In the genomic region with DNA sequence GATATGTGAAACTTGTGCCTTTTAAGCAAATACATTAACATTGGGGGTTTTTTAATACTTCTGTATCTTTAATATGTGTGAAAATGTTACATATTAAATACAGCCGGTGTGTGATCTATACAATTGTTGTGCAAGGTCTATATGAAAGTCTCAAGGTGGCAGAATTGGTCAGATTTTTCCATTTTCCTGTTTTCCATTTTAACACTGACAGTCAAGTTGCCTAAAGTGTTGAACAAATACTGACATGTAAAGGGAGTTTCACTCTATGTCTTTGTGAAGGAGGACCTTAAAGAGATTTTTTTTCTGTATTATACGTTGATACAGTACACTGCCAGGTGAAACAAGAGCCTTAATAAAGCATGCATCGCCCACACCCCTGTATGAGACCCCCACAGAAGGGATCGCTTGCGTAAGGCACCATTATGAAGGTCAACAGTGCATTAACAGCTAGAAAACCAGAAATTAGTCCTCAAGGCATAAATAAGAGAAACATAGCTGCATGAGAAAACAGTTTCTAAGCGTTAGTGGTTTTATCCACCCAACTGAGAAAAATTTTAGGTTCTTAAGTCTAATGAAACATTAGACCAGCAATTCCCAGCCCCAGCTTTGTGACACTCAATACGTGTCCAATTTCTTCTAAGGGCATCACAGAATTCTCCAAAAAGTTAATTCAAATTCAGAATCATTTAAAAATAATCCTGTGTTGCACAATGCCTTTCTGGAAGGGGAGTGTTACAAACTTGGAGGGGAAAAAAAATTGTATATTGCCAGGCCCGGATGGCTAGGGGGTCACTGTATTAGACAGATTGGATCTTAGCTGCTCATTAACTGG, we compare ENCODE assay signal across 8 cellular contexts. TPM values are rescaled to one million over a fixed set of nuclear protein-coding genes. Genes with fewer than 3 reads are reported as not detected.
DNase-seq lines count a peak whose midpoint lies in the region; FAIRE-seq and TF ChIP-seq lines count a peak whose summit lies in the region.

No MANE protein-coding gene starts in this region.

- H3K9ac ChIP-seq in rectal smooth muscle tissue (ENCODE audit: low read length), result no peak overlapping the region

- no peak for TF ChIP-seq POLR2A in GM12892 (IDR thresholded peaks at IDR 0.05; ENCODE audit: low read depth, low read length)

- H3K4me1 ChIP-seq in rectal smooth muscle tissue (ENCODE audit: control insufficient read depth, insufficient read depth, low read length), result peaks cover 52% of the 10 kb centered on the region

- FAIRE-seq in GM12892 (lab: Jason Lieb, UNC), result no peak

- in situ Hi-C loops in G401 (cut with HindIII; ENCODE audit: low sequenced_read_pairs), result no loop called here

- DNase-seq in G401 (ENCODE audit: low spot score) (peak; percentile 34), fibroblast of gingiva (ENCODE audit: low read depth) (peak; percentile 32), nucleus accumbens (lab: John Stamatoyannopoulos, UW) (no peak), GM12892 (ENCODE audit: insufficient read length) (no peak)
- DNase-seq in activated CD8-positive, alpha-beta memory T cell treated with anti-CD3 and anti-CD28 coated beads, Interleukin-2, amount 50 U/mL, for 48 hours, result peak; percentile 39
- DNase-seq in NK-92 treated with Interleukin-12 subunit alpha and Interleukin-12 subunit beta, amount 100 ng/mL, for 24 hours (lab: John Stamatoyannopoulos, UW), result no peak
- DNase-seq in stimulated activated CD4-positive, alpha-beta T cell treated with anti-CD3 and anti-CD28 coated beads, Interleukin-15, amount 100 ng/mL, for 24 hours, result no peak

- H3K4me3 ChIP-seq in rectal smooth muscle tissue (ENCODE audit: low read length), result peak overlapping the region; percentile 8

- H3K27me3 ChIP-seq in rectal smooth muscle tissue (ENCODE audit: control insufficient read depth, insufficient read depth, low read length), result no peaks in the 10 kb centered on the region

- H3K36me3 ChIP-seq in rectal smooth muscle tissue (ENCODE audit: control insufficient read depth, insufficient read depth, low read length), result peaks cover 48% of the 10 kb centered on the region

- H3K27ac ChIP-seq in rectal smooth muscle tissue (ENCODE audit: low read depth, low read length), result peak overlapping the region; percentile 99

RNA-seq across cellular contexts. Expression of gene KLF6, which starts 6.9 kb away (rescaled TPM):
- 25.8 and 35.8 TPM in 2 replicates for total RNA-seq in G401 (2014; rRNA removed; shearing (Covaris generic))
- 43.8 TPM for polyA plus RNA-seq in GM12892 (2012; ENCODE audit: missing spikeins)

Comparison
In these comparisons a context has a peak if more than half of its experiments do, and no peak if none do; other contexts are left out.
1. DNase-seq: peak in G401 (single experiment), activated CD8-positive, alpha-beta memory T cell treated with anti-CD3 and anti-CD28 coated beads, Interleukin-2, amount 50 U/mL, for 48 hours (single experiment) and fibroblast of gingiva (single experiment); none in NK-92 treated with Interleukin-12 subunit alpha and Interleukin-12 subunit beta, amount 100 ng/mL, for 24 hours (single experiment), stimulated activated CD4-positive, alpha-beta T cell treated with anti-CD3 and anti-CD28 coated beads, Interleukin-15, amount 100 ng/mL, for 24 hours (single experiment), nucleus accumbens (0 of 56) and GM12892 (single experiment).